In genomic region chr2:201987426-201987825, GRCh38 we compare ENCODE assay signal across 14 cellular contexts.
"Had no signal": no experiment of that assay in that cellular context is flagged by ENCODE, and none has a peak within 500 bp of the region (broad histone marks: within the 10 kb centered on the region; RNA-seq: fewer than 3 reads in every experiment).

No MANE protein-coding gene starts in this region.

- H3K27me3 ChIP-seq: ascending aorta, gastrocnemius medialis, pancreas, sigmoid colon had no signal

- DNase-seq: activated CD4-positive, CD25-positive, alpha-beta regulatory T cell treated with anti-CD3 and anti-CD28 coated beads, Interleukin-2, amount 50 U/mL, for 72 hours; activated naive CD4-positive, alpha-beta T cell treated with anti-CD3 and anti-CD28 coated beads for 36 hours; activated naive CD8-positive, alpha-beta T cell treated with anti-CD3 and anti-CD28 coated beads, Interleukin-2, amount 50 U/mL, for 24 hours; dorsolateral prefrontal cortex; endodermal cell; gastrocnemius medialis; left colon; lower lobe of right lung; pancreas; sigmoid colon; stimulated activated CD4-positive, alpha-beta T cell treated with anti-CD3 and anti-CD28 coated beads, Interleukin-1b, Interleukin-23, amount 100 ng/mL, for 48 hours; T1000 had no signal

- ATAC-seq: activated naive CD8-positive, alpha-beta T cell treated with anti-CD3 and anti-CD28 coated beads, Interleukin-2, amount 50 U/mL, for 24 hours; gastrocnemius medialis; left colon; lower lobe of right lung; pancreas had no signal

- H3K4me3 ChIP-seq: ascending aorta, dorsolateral prefrontal cortex, gastrocnemius medialis, lower lobe of right lung, pancreas, sigmoid colon, thoracic aorta had no signal

- H3K27ac ChIP-seq: ascending aorta, gastrocnemius medialis, lower lobe of right lung, pancreas, sigmoid colon, thoracic aorta had no signal

- H3K9me3 ChIP-seq: ascending aorta, gastrocnemius medialis, lower lobe of right lung, pancreas, sigmoid colon, thoracic aorta had no signal

- H3K4me1 ChIP-seq: ascending aorta, gastrocnemius medialis, lower lobe of right lung, pancreas, sigmoid colon had no signal
